In genomic region chr3:196354151-196354550, GRCh38 we compare ENCODE assay signal across 30 cellular contexts. TPM values are rescaled to one million over a fixed set of nuclear protein-coding genes. Genes with fewer than 3 reads are reported as not detected.
"Had no signal": no experiment of that assay in that cellular context is flagged by ENCODE, and none has a peak within 500 bp of the region (broad histone marks: within the 10 kb centered on the region; RNA-seq: fewer than 3 reads in every experiment).

No MANE protein-coding gene starts in this region.

- H3K27me3 Mint-ChIP-seq: activated CD8-positive, alpha-beta T cell treated with anti-CD3 and anti-CD28 coated beads for 36 hours; activated T-helper 17 cell treated with anti-CD3 and anti-CD28 coated beads, Interleukin-2, amount 50 U/mL, for 72 hours had no signal

- H3K9me3 Mint-ChIP-seq: activated CD8-positive, alpha-beta T cell treated with anti-CD3 and anti-CD28 coated beads for 36 hours; activated T-cell treated with anti-CD3 and anti-CD28 coated beads, Interleukin-2, amount 50 U/mL, for 72 hours; activated T-helper 17 cell treated with anti-CD3 and anti-CD28 coated beads, Interleukin-2, amount 50 U/mL, for 72 hours; T-helper 1 cell treated with Interleukin-12 subunit alpha and Interleukin-12 subunit beta and Interleukin-4 antibody, amounts not matched to agents 30 μg/mL and 1 μg/mL, for 36 hours; T-helper 2 cell treated with Interferon-gamma antibody and Interleukin-4, amounts not matched to agents 5 μg/mL and 100 μg/mL, for 36 hours had no signal

- H3K27ac Mint-ChIP-seq: activated CD8-positive, alpha-beta T cell treated with anti-CD3 and anti-CD28 coated beads for 36 hours; activated T-cell treated with anti-CD3 and anti-CD28 coated beads, Interleukin-2, amount 50 U/mL, for 72 hours; activated T-helper 17 cell treated with anti-CD3 and anti-CD28 coated beads, Interleukin-2, amount 50 U/mL, for 72 hours; T-helper 1 cell treated with Interleukin-12 subunit alpha and Interleukin-12 subunit beta and Interleukin-4 antibody, amounts not matched to agents 30 μg/mL and 1 μg/mL, for 36 hours; T-helper 2 cell treated with Interferon-gamma antibody and Interleukin-4, amounts not matched to agents 5 μg/mL and 100 μg/mL, for 36 hours had no signal

- ATAC-seq: activated CD8-positive, alpha-beta T cell treated with anti-CD3 and anti-CD28 coated beads for 36 hours; activated T-cell treated with anti-CD3 and anti-CD28 coated beads, Interleukin-2, amount 50 U/mL, for 72 hours; activated T-helper 17 cell treated with anti-CD3 and anti-CD28 coated beads, Interleukin-2, amount 50 U/mL, for 72 hours; body of pancreas had no signal

- DNase-seq: activated CD4-positive, alpha-beta T cell treated with anti-CD3 and anti-CD28 coated beads for 1 hour; activated CD4-positive, alpha-beta T cell treated with anti-CD3 and anti-CD28 coated beads for 48 hours; activated CD4-positive, alpha-beta T cell treated with anti-CD3 and anti-CD28 coated beads, Interleukin-2, amount 50 U/mL, for 4 hours; activated CD4-positive, CD25-positive, alpha-beta regulatory T cell; activated CD8-positive, alpha-beta T cell treated with anti-CD3 and anti-CD28 coated beads for 36 hours; activated effector memory CD4-positive, alpha-beta T cell treated with anti-CD3 and anti-CD28 coated beads, Interleukin-2, amount 50 U/mL, for 16 hours; activated naive CD4-positive, alpha-beta T cell; activated naive CD4-positive, alpha-beta T cell treated with anti-CD3 and anti-CD28 coated beads, Interleukin-2, amount 50 U/mL, for 16 hours; activated T-cell treated with anti-CD3 and anti-CD28 coated beads, Interleukin-2, amount 50 U/mL, for 1 hour; activated T-cell treated with anti-CD3 and anti-CD28 coated beads, Interleukin-2, amount 50 U/mL, for 72 hours; adrenal gland; body of pancreas; NCI-H1105 treated with DMSO at 0.1 percent for 48 hours; NCI-H1436 treated with DMSO at 0.1 percent for 48 hours; NCI-H1694 treated with DMSO at 0.1 percent for 48 hours; NCI-H2029; NCI-H2171; NCI-H510A; NCI-H526; NCI-H748 treated with DMSO at 0.1 percent for 48 hours; NK-92 treated with Interleukin-12 subunit alpha and Interleukin-12 subunit beta, amount 100 ng/mL, for 24 hours; PC-9; SHP77; SJCRH30; WERI-Rb-1 had no signal

- H3K4me3 Mint-ChIP-seq: activated CD8-positive, alpha-beta T cell treated with anti-CD3 and anti-CD28 coated beads for 36 hours; activated T-cell treated with anti-CD3 and anti-CD28 coated beads, Interleukin-2, amount 50 U/mL, for 72 hours; activated T-helper 17 cell treated with anti-CD3 and anti-CD28 coated beads, Interleukin-2, amount 50 U/mL, for 72 hours; T-helper 1 cell treated with Interleukin-12 subunit alpha and Interleukin-12 subunit beta and Interleukin-4 antibody, amounts not matched to agents 30 μg/mL and 1 μg/mL, for 36 hours; T-helper 2 cell treated with Interferon-gamma antibody and Interleukin-4, amounts not matched to agents 5 μg/mL and 100 μg/mL, for 36 hours had no signal

RNA-seq across cellular contexts. Expression of gene TM4SF19, which starts 16.0 kb away (rescaled TPM):
- total RNA-seq: activated CD8-positive, alpha-beta memory T cell treated with anti-CD3 and anti-CD28 coated beads for 36 hours; activated CD8-positive, alpha-beta T cell treated with anti-CD3 and anti-CD28 coated beads for 36 hours; activated T-cell treated with anti-CD3 and anti-CD28 coated beads, Interleukin-2, amount 50 U/mL, for 72 hours; activated T-helper 17 cell treated with anti-CD3 and anti-CD28 coated beads, Interleukin-2, amount 50 U/mL, for 72 hours; body of pancreas; cardiac septum had no signal
